Comparison of ENCODE assay signal across 18 cellular contexts in genomic region chr19:12350185-12350889, GRCh38. TPM values are rescaled to one million over a fixed set of nuclear protein-coding genes. Genes with fewer than 3 reads are reported as not detected.
DNase-seq lines count a peak whose midpoint lies in the region; ATAC-seq and TF ChIP-seq lines count a peak whose summit lies in the region.
"Had no signal": no experiment of that assay in that cellular context is flagged by ENCODE, and none has a peak within 500 bp of the region (broad histone marks: within the 10 kb centered on the region; RNA-seq: fewer than 3 reads in every experiment).

No MANE protein-coding gene starts in this region.

- H3K9me3 Mint-ChIP-seq in CD4-positive, CD25-positive, alpha-beta regulatory T cell = peaks cover 4 to 74% (median 22%) of the 10 kb centered on the region in 7 donors

- no peaks in the 10 kb centered on the region for H3K27me3 ChIP-seq in CD4-positive, CD25-positive, alpha-beta regulatory T cell (ENCODE audit: control insufficient read depth, insufficient read depth, low read length)
- H3K27me3 ChIP-seq in adipocyte (replicated peaks; ENCODE audit: control insufficient read depth, insufficient read depth, low read length) (no peaks in the 10 kb centered on the region), liver (ENCODE audit: control insufficient read depth in 4 of 4, insufficient read depth in 4 of 4, low read length in 3 of 4) (no peaks in the 10 kb centered on the region)
- H3K27me3 ChIP-seq: BE2C had no signal

- no peak for DNase-seq in CD4-positive, CD25-positive, alpha-beta regulatory T cell
- DNase-seq in adipocyte (ENCODE audit: low read depth) (no peak), mesenteric fat pad (ENCODE audit: low spot score) (no peak), LoVo (ENCODE audit: low spot score) (no peak), NCI-H524 treated with DMSO at 0.1 percent for 48 hours (lab: John Stamatoyannopoulos, UW) (no peak)
- DNase-seq: BE2C; CD4-positive, alpha-beta memory T cell; DMS153; GDM1; HCEC 1CT; NCI-H1694 treated with DMSO at 0.1 percent for 48 hours; NCI-H2107; NCI-H510A treated with DMSO at 0.1 percent for 48 hours; NCI-H82; RPMI8226; SHP77 treated with DMSO at 0.1 percent for 48 hours; SK-N-SH had no signal

- 96% methylated on average over 8 of the region's 8 CpGs for WGBS in liver

- no peaks in the 10 kb centered on the region for H3K4me1 ChIP-seq in CD4-positive, CD25-positive, alpha-beta regulatory T cell (ENCODE audit: control insufficient read depth, insufficient read depth, low read length, poor library complexity, severe bottlenecking)
- H3K4me1 ChIP-seq in adipocyte (ENCODE audit: control insufficient read depth, insufficient read depth, low read length) = no peaks in the 10 kb centered on the region
- H3K4me1 ChIP-seq in liver (ENCODE audit: control insufficient read depth in 4 of 4, insufficient read depth in 4 of 4, low read length in 3 of 4) = no peaks in the 10 kb centered on the region
- H3K4me1 ChIP-seq: BE2C had no signal

- no peak for TF ChIP-seq RAD21 in liver (IDR thresholded peaks at IDR 0.05)

- peaks cover 28% of the 10 kb centered on the region for H3K36me3 Mint-ChIP-seq in CD4-positive, CD25-positive, alpha-beta regulatory T cell

- no peaks in the 10 kb centered on the region for H3K4me1 Mint-ChIP-seq in CD4-positive, CD25-positive, alpha-beta regulatory T cell

- H3K27me3 Mint-ChIP-seq in CD4-positive, CD25-positive, alpha-beta regulatory T cell = no peaks in the 10 kb centered on the region
- H3K27me3 Mint-ChIP-seq: CD4-positive, alpha-beta memory T cell had no signal

- H3K27ac Mint-ChIP-seq in CD4-positive, CD25-positive, alpha-beta regulatory T cell = peak overlapping the region in 1 of 3 donors; percentile 63
- H3K27ac Mint-ChIP-seq: CD4-positive, alpha-beta memory T cell had no signal

- H3K9me3 ChIP-seq in CD4-positive, CD25-positive, alpha-beta regulatory T cell (ENCODE audit: control insufficient read depth in 2 of 2, low read length in 2 of 2) = peaks cover 55 to 74% of the 10 kb centered on the region in 2 experiments
- peaks cover 94% of the 10 kb centered on the region for H3K9me3 ChIP-seq in adipocyte (ENCODE audit: control insufficient read depth, low read length)
- H3K9me3 ChIP-seq in liver (ENCODE audit: control insufficient read depth in 4 of 4, low read length in 3 of 4) = peaks cover 39 to 80% (median 58%) of the 10 kb centered on the region in 4 donors

- no peak overlapping the region for H3K4me3 Mint-ChIP-seq in CD4-positive, CD25-positive, alpha-beta regulatory T cell
- H3K4me3 Mint-ChIP-seq: CD4-positive, alpha-beta memory T cell had no signal

- H3K9ac ChIP-seq in adipocyte (ENCODE audit: low read length) (no peak overlapping the region), liver (ENCODE audit: low read depth in 1 of 2, low read length in 2 of 2) (no peak overlapping the region)
- H3K9ac ChIP-seq: SK-N-SH had no signal

- no peak for ATAC-seq in CD4-positive, CD25-positive, alpha-beta regulatory T cell (ENCODE audit: low read depth in 2 of 2)

- no peak overlapping the region for H3K27ac ChIP-seq in CD4-positive, CD25-positive, alpha-beta regulatory T cell (ENCODE audit: insufficient read depth, low read length, poor library complexity, severe bottlenecking)
- no peak overlapping the region for H3K27ac ChIP-seq in liver (ENCODE audit: low read depth in 1 of 2, low read length in 2 of 2)

- peak overlapping the region; percentile 6 for H3K4me3 ChIP-seq in CD4-positive, CD25-positive, alpha-beta regulatory T cell (ENCODE audit: low read depth, low read length)
- H3K4me3 ChIP-seq in adipocyte (ENCODE audit: low read length) (peak overlapping the region; percentile 59), liver (ENCODE audit: low read depth in 1 of 3, low read length in 3 of 3) (peak overlapping the region in 2 of 3 donors; percentile 35 to 44)

- TF ChIP-seq CTCF in liver (IDR thresholded peaks at IDR 0.05; ENCODE audit: low read depth, low read length, missing input control) = no peak

- no peaks in the 10 kb centered on the region for H3K36me3 ChIP-seq in CD4-positive, CD25-positive, alpha-beta regulatory T cell (ENCODE audit: control insufficient read depth, insufficient read depth, low read length)
- H3K36me3 ChIP-seq in adipocyte (ENCODE audit: control insufficient read depth, insufficient read depth, low read length, severe bottlenecking) (peaks cover 44% of the 10 kb centered on the region), liver (ENCODE audit: control insufficient read depth in 4 of 4, insufficient read depth in 3 of 4, low read depth in 1 of 4, low read length in 3 of 4) (peaks cover 9 to 36% (median 30%) of the 10 kb centered on the region in 4 donors)
- H3K36me3 ChIP-seq: BE2C had no signal

TF ChIP-seq in liver, 16 proteins besides CTCF, POLR2A, EP300 and RAD21:
- no peak for TF ChIP-seq HNF4A (conservative IDR thresholded peaks at IDR 0.05)
- TF ChIP-seq, protein P1, sequence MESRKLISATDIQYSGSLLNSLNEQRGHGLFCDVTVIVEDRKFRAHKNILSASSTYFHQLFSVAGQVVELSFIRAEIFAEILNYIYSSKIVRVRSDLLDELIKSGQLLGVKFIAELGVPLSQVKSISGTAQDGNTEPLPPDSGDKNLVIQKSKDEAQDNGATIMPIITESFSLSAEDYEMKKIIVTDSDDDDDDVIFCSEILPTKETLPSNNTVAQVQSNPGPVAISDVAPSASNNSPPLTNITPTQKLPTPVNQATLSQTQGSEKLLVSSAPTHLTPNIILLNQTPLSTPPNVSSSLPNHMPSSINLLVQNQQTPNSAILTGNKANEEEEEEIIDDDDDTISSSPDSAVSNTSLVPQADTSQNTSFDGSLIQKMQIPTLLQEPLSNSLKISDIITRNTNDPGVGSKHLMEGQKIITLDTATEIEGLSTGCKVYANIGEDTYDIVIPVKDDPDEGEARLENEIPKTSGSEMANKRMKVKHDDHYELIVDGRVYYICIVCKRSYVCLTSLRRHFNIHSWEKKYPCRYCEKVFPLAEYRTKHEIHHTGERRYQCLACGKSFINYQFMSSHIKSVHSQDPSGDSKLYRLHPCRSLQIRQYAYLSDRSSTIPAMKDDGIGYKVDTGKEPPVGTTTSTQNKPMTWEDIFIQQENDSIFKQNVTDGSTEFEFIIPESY (IDR thresholded peaks at IDR 0.05) = peak; percentile 15

RNA-seq across cellular contexts. Expression of gene ZNF442, which starts 15.1 kb away (rescaled TPM):
- total RNA-seq in CD4-positive, CD25-positive, alpha-beta regulatory T cell = 0.54 TPM
- polyA plus RNA-seq in CD4-positive, CD25-positive, alpha-beta regulatory T cell = 1 to 10 TPM in 1 of 4 donors, under 1 TPM in 3; 0.48 to 2.3 (median 0.75) TPM
- total RNA-seq in liver = 1 to 10 TPM; 2.8 to 4.2 TPM
- polyA plus RNA-seq in liver = under 1 TPM; 0.49 to 0.67 TPM
- total RNA-seq in mesenteric fat pad = 3.3 TPM

RNA-seq across cellular contexts. Expression of gene ZNF563, which starts 16.9 kb away (rescaled TPM):
- total RNA-seq in CD4-positive, CD25-positive, alpha-beta regulatory T cell = 1.2 TPM
- 10 to 100 TPM in 1 of 4 donors, 1 to 10 TPM in 3; 4.0 to 10.1 (median 6.7) TPM for polyA plus RNA-seq in CD4-positive, CD25-positive, alpha-beta regulatory T cell
- total RNA-seq in liver (10 to 100 TPM in 1 of 2 donors, 1 to 10 TPM in 1; 6.2 to 15.8 TPM), mesenteric fat pad (2.0 TPM)
- 1 to 10 TPM; 2.5 to 7.6 TPM for polyA plus RNA-seq in liver

RNA-seq across cellular contexts. Expression of gene ZNF799, which starts 50.7 kb away (rescaled TPM):
- 1.8 TPM for total RNA-seq in CD4-positive, CD25-positive, alpha-beta regulatory T cell
- 1 to 10 TPM; 2.1 to 8.1 (median 5.8) TPM for polyA plus RNA-seq in CD4-positive, CD25-positive, alpha-beta regulatory T cell
- 1 to 10 TPM; 2.8 to 5.3 TPM for total RNA-seq in liver
- 1 to 10 TPM; 1.6 to 2.2 TPM for polyA plus RNA-seq in liver
- total RNA-seq in mesenteric fat pad = 3.3 TPM

RNA-seq across cellular contexts. Expression of gene ZNF44, which starts 55.7 kb away (rescaled TPM):
- 22.9 TPM for total RNA-seq in CD4-positive, CD25-positive, alpha-beta regulatory T cell
- 10 to 100 TPM; 22.5 to 27.0 (median 24.3) TPM for polyA plus RNA-seq in CD4-positive, CD25-positive, alpha-beta regulatory T cell
- total RNA-seq in liver (10 to 100 TPM in 1 of 2 donors, 1 to 10 TPM in 1; 7.1 to 17.9 TPM), mesenteric fat pad (10.5 TPM)
- polyA plus RNA-seq in liver = 1 to 10 TPM; 4.1 to 6.6 TPM

Comparison
In these comparisons a context has a peak if more than half of its experiments do, and no peak if none do; other contexts are left out.
1. H3K4me3 ChIP-seq: peak in every context shown above with its lines; median percentile 59 in adipocyte; 40 in liver; 6 in CD4-positive, CD25-positive, alpha-beta regulatory T cell.